1 cellular context compared by ENCODE assay signal in genomic region chr9:121098567-121099198, GRCh38.
TF ChIP-seq lines count a peak whose summit lies in the region.

No MANE protein-coding gene starts in this region.

TF ChIP-seq in GM12878, 131 proteins besides CTCF, POLR2A, EP300 and RAD21:
- TF ChIP-seq NFXL1 (IDR thresholded peaks at IDR 0.05; ENCODE audit: borderline replicate concordance) (no peak), TCF7 (IDR thresholded peaks at IDR 0.05; ENCODE audit: borderline replicate concordance) (no peak), SPI1 (IDR thresholded peaks at IDR 0.05; ENCODE audit: borderline replicate concordance, insufficient read depth, low read depth, low read length) (peak; percentile 72; the same call in 1 of the 2 replicates), ATF7 (IDR thresholded peaks at IDR 0.05; ENCODE audit: low read depth) (no peak), PKNOX1 (IDR thresholded peaks at IDR 0.05) (peak; percentile 90)
